ENCODE assay signal across 8 cellular contexts in the genomic region with DNA sequence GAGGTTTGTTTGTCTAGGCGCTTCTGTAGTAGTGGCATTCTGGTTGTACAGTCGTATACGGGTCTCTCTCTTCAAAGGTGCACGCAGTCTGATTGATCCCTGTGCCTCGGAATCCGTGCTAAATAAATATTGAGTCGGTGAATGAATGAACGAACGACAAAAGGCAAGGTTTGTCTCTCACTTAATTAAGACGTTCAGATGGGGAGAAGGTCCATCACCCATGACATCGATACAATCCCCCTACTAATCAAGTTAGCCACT. TPM values are rescaled to one million over a fixed set of nuclear protein-coding genes. Genes with fewer than 3 reads are reported as not detected.
DNase-seq lines count a peak whose midpoint lies in the region; ATAC-seq and TF ChIP-seq lines count a peak whose summit lies in the region.

No MANE protein-coding gene starts in this region.

- H3K9me3 ChIP-seq in OCI-LY3 (ENCODE audit: insufficient read depth, low read length), result no peaks in the 10 kb centered on the region
- no peaks in the 10 kb centered on the region for H3K9me3 ChIP-seq in endocrine pancreas (ENCODE audit: control insufficient read depth, low read length)

- H3K4me2 ChIP-seq in OCI-LY3 (ENCODE audit: low read length), result peak overlapping the region; percentile 100

- H3K4me3 ChIP-seq in OCI-LY3 (ENCODE audit: low read length) (peak overlapping the region; percentile 94), endocrine pancreas (ENCODE audit: control insufficient read depth, insufficient read depth, low read length) (peak overlapping the region; percentile 92)

- no peaks in the 10 kb centered on the region for H4K20me1 ChIP-seq in OCI-LY3 (ENCODE audit: insufficient read depth, low read length)

- DNase-seq in activated T-cell treated with anti-CD3 and anti-CD28 coated beads, Interleukin-2, amount 50 U/mL, for 72 hours, result no peak
- DNase-seq in activated T-cell treated with anti-CD3 and anti-CD28 coated beads for 4 hours (no peak), progenitor cell of endocrine pancreas (ENCODE audit: low spot score, unreplicated experiment) (no peak), AML-193 (lab: John Stamatoyannopoulos, UW) (no peak), amniotic stem cell (lab: John Stamatoyannopoulos, UW) (no peak), anterior cingulate cortex (lab: John Stamatoyannopoulos, UW) (no peak)

- H3K79me2 ChIP-seq in OCI-LY3 (ENCODE audit: low read length), result peaks cover 19% of the 10 kb centered on the region

- H2AFZ ChIP-seq in OCI-LY3 (ENCODE audit: low read depth, low read length), result peak overlapping the region; percentile 43; the same call in 1 of the 2 replicates

- H3K27ac ChIP-seq in OCI-LY3 (ENCODE audit: low read length), result 0 out of 2 replicates have a peak overlapping the region, but pooled peaks have one; percentile 0

- H3K4me1 ChIP-seq in OCI-LY3 (ENCODE audit: low read length) (peaks cover 39% of the 10 kb centered on the region), endocrine pancreas (ENCODE audit: control insufficient read depth, insufficient read depth, low read length) (no peaks in the 10 kb centered on the region)

- no peak for TF ChIP-seq CTCF in OCI-LY3 (IDR thresholded peaks at IDR 0.05; ENCODE audit: low read depth, low read length)
- TF ChIP-seq CTCF in progenitor cell of endocrine pancreas (IDR thresholded peaks at IDR 0.05; ENCODE audit: unreplicated experiment), result no peak

- H3K36me3 Mint-ChIP-seq in activated T-cell treated with anti-CD3 and anti-CD28 coated beads, Interleukin-2, amount 50 U/mL, for 72 hours (ENCODE audit: insufficient read depth in 2 of 2), result no peaks in the 10 kb centered on the region
- H3K36me3 Mint-ChIP-seq in progenitor cell of endocrine pancreas (ENCODE audit: insufficient read depth), result peaks cover 4% of the 10 kb centered on the region

- peaks cover 35% of the 10 kb centered on the region for H3K4me1 Mint-ChIP-seq in activated T-cell treated with anti-CD3 and anti-CD28 coated beads, Interleukin-2, amount 50 U/mL, for 72 hours (ENCODE audit: low read depth)
- H3K4me1 Mint-ChIP-seq in progenitor cell of endocrine pancreas (ENCODE audit: low read depth), result peaks cover 19% of the 10 kb centered on the region

- peak overlapping the region; percentile 79 to 97 for H3K4me3 Mint-ChIP-seq in activated T-cell treated with anti-CD3 and anti-CD28 coated beads, Interleukin-2, amount 50 U/mL, for 72 hours
- peak overlapping the region; percentile 87 for H3K4me3 Mint-ChIP-seq in progenitor cell of endocrine pancreas (ENCODE audit: low read depth)

- H3K9me3 Mint-ChIP-seq in activated T-cell treated with anti-CD3 and anti-CD28 coated beads, Interleukin-2, amount 50 U/mL, for 72 hours, result no peaks in the 10 kb centered on the region
- H3K9me3 Mint-ChIP-seq in progenitor cell of endocrine pancreas (ENCODE audit: low read depth), result no peaks in the 10 kb centered on the region

- H3K27me3 Mint-ChIP-seq in activated T-cell treated with anti-CD3 and anti-CD28 coated beads, Interleukin-2, amount 50 U/mL, for 72 hours (ENCODE audit: low read depth), result no peaks in the 10 kb centered on the region
- H3K27me3 Mint-ChIP-seq in progenitor cell of endocrine pancreas, result no peaks in the 10 kb centered on the region

- H3K27me3 ChIP-seq in OCI-LY3 (ENCODE audit: low read depth, low read length) (no peaks in the 10 kb centered on the region; the same call in 1 of the 2 replicates), endocrine pancreas (ENCODE audit: control insufficient read depth, insufficient read depth, low read length) (no peaks in the 10 kb centered on the region)

- peak overlapping the region; percentile 58 for H3K9ac ChIP-seq in OCI-LY3 (ENCODE audit: low read length)
- peak overlapping the region; percentile 67 for H3K9ac ChIP-seq in endocrine pancreas (ENCODE audit: control insufficient read depth, insufficient read depth, low read length)

- H3K36me3 ChIP-seq in OCI-LY3 (replicated peaks; ENCODE audit: low read depth, low read length) (no peaks in the 10 kb centered on the region), endocrine pancreas (ENCODE audit: control insufficient read depth, insufficient read depth, low read length) (no peaks in the 10 kb centered on the region)

- peak overlapping the region; percentile 82 for H3K27ac Mint-ChIP-seq in activated T-cell treated with anti-CD3 and anti-CD28 coated beads, Interleukin-2, amount 50 U/mL, for 72 hours
- peak overlapping the region; percentile 93 for H3K27ac Mint-ChIP-seq in progenitor cell of endocrine pancreas

- no peak for ATAC-seq in activated T-cell treated with anti-CD3 and anti-CD28 coated beads, Interleukin-2, amount 50 U/mL, for 72 hours (replicated peaks in 1 of 2)

RNA-seq across cellular contexts. Expression of a gene that starts 0.5 kb away (rescaled TPM):
- total RNA-seq in activated T-cell treated with anti-CD3 and anti-CD28 coated beads, Interleukin-2, amount 50 U/mL, for 72 hours, result 10 to 100 TPM; 33.1 to 35.8 TPM
- 17.4 and 17.8 TPM in 2 replicates for total RNA-seq in progenitor cell of endocrine pancreas
